ENCODE assay signal across 12 cellular contexts in the genomic region with DNA sequence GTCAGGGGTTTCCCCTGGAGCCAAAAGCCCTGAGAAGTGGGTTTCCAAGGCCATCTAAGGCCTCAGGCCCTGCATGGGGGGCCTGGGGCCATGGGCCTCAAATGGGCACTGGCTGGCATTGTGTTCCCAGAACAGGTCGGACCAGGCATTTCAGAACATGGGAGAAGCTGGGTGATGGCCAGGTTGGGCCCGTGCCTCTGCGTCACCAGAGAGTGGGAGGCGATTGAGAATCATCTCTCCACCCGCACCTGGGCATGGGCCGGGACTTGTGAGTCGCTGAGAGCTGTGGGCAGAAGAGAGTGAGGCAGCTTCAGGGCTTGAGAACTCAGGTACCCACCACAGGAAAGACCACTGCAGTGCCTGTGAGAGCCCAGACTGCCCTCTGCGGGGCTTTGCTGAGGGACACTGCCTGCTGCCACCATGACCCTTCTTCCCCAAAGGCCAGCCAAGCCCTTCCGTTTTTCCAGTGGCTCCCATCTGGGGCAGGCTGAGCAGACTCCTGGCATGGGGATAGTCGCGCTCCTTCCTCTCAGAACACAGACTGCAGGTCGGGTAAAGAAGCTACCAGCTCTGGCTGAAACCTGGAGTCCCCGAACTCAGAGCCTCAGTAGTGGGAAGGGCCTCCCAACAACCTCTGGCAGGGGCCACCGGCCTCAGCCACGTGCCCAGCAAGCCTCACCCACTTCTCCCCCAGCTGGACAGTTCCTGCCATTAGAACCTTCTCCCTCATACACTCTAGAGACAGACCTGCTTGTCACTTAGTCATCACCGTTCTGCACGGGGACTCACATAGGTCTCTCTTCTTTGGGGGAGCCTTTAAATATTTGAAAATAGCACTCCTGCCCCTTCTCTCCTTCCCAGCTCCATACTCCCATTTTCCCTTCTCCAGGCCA. TPM values are rescaled to one million over a fixed set of nuclear protein-coding genes. Genes with fewer than 3 reads are reported as not detected.
DNase-seq lines count a peak whose midpoint lies in the region; ATAC-seq, FAIRE-seq and TF ChIP-seq lines count a peak whose summit lies in the region.
"Had no signal": no experiment of that assay in that cellular context is flagged by ENCODE, and none has a peak within 500 bp of the region (broad histone marks: within the 10 kb centered on the region; RNA-seq: fewer than 3 reads in every experiment).

No MANE protein-coding gene starts in this region.

- no peaks in the 10 kb centered on the region for H4K20me1 ChIP-seq in HepG2 (ENCODE audit: insufficient read depth, low read length)

- H3K4me3 Mint-ChIP-seq in activated naive CD4-positive, alpha-beta T cell treated with anti-CD3 and anti-CD28 coated beads, Interleukin-2, amount 10 ng/mL, durations not matched to agents 7 days and 5 days: peak overlapping the region; percentile 52
- peak overlapping the region; percentile 77 for H3K4me3 Mint-ChIP-seq in activated naive CD8-positive, alpha-beta T cell

- no peak for TF ChIP-seq EP300 in HepG2 (IDR thresholded peaks at IDR 0.05; ENCODE audit: low read depth in 2 of 2, low read length in 2 of 2)
- no peak for TF ChIP-seq EP300 in HepG2 (CRISPR knock-in tag; IDR thresholded peaks at IDR 0.05; ENCODE audit: borderline replicate concordance)

- H3K27me3 ChIP-seq in HepG2 (ENCODE audit: control insufficient read depth in 1 of 2, insufficient read depth in 2 of 2, low read length in 2 of 2): peaks cover 8 to 42% of the 10 kb centered on the region in 2 experiments
- H3K27me3 ChIP-seq in testis: no peaks in the 10 kb centered on the region
- H3K27me3 ChIP-seq in pancreas: peaks cover 0 to 9% (median 0%) of the 10 kb centered on the region in 4 donors

- FAIRE-seq in HepG2 (lab: Jason Lieb, UNC) (no peak), pancreas (lab: Jason Lieb, UNC) (no peak)

- H3K4me1 Mint-ChIP-seq in activated naive CD4-positive, alpha-beta T cell treated with anti-CD3 and anti-CD28 coated beads, Interleukin-2, amount 10 ng/mL, durations not matched to agents 7 days and 5 days: peaks cover 8% of the 10 kb centered on the region
- H3K4me1 Mint-ChIP-seq in activated naive CD8-positive, alpha-beta T cell (ENCODE audit: low read depth): peaks cover 10% of the 10 kb centered on the region

- TF ChIP-seq POLR2A in HepG2 (IDR thresholded peaks at IDR 0.05; ENCODE audit: insufficient read depth in 1 of 2, low read depth in 2 of 2, low read length in 2 of 2) (no peak), testis (IDR thresholded peaks at IDR 0.05) (no peak)

- POLR2A ChIA-PET in HepG2 (lab: Yijun Ruan, JAX): no interaction called here

- DNase-seq in activated naive CD4-positive, alpha-beta T cell treated with anti-CD3 and anti-CD28 coated beads, Interleukin-2, amount 10 ng/mL, durations not matched to agents 7 days and 5 days: no peak
- DNase-seq in activated naive CD4-positive, alpha-beta T cell treated with anti-CD3 and anti-CD28 coated beads, Interleukin-2, amount 50 U/mL, for 16 hours: no peak
- no peak for DNase-seq in HepG2 (ENCODE audit: low spot score)
- peak; percentile 9 for DNase-seq in testis
- no peak for DNase-seq in pancreas
- no peak for DNase-seq in HK-2 (ENCODE audit: unreplicated experiment)
- DNase-seq: NCI-H446 treated with DMSO at 0.1 percent for 48 hours; SIG-M5; stimulated activated CD4-positive, alpha-beta T cell treated with anti-CD3 and anti-CD28 coated beads, Interleukin-12 subunit alpha, Interleukin-12 subunit beta, amount 100 ng/mL, for 4 hours had no signal

- no peaks in the 10 kb centered on the region for H3K9me3 Mint-ChIP-seq in activated naive CD4-positive, alpha-beta T cell treated with anti-CD3 and anti-CD28 coated beads, Interleukin-2, amount 10 ng/mL, durations not matched to agents 7 days and 5 days
- H3K9me3 Mint-ChIP-seq in activated naive CD8-positive, alpha-beta T cell (ENCODE audit: low read depth): no peaks in the 10 kb centered on the region

- no peak overlapping the region for H2AFZ ChIP-seq in HepG2 (ENCODE audit: low read length)

- ATAC-seq in HepG2: peak; percentile 26; the same call in 1 of the 3 replicates
- no peak for ATAC-seq in HG02870 (IDR thresholded peaks at IDR 0.05; ENCODE audit: unreplicated experiment)
- no peak for ATAC-seq in pancreas

- no peak overlapping the region for H3K4me3 ChIP-seq in HepG2 (replicated peaks in 1 of 3; ENCODE audit: insufficient read depth in 1 of 3, low read depth in 2 of 3, low read length in 3 of 3)
- H3K4me3 ChIP-seq in testis: no peak overlapping the region
- no peak overlapping the region for H3K4me3 ChIP-seq in pancreas

- in situ Hi-C loops in HepG2 (cut with HindIII; ENCODE audit: extremely low pct_ligation_motif_present, low pct_unique_long_range_greater_than_20kb): no loop called here

- no peak overlapping the region for H3K27ac ChIP-seq in HepG2 (ENCODE audit: extremely low read length, insufficient read depth, low read length)
- H3K27ac ChIP-seq in testis: no peak overlapping the region
- H3K27ac ChIP-seq in pancreas: no peak overlapping the region
- H3K27ac ChIP-seq: KMS-11 had no signal

- H3K9ac ChIP-seq in HepG2 (ENCODE audit: insufficient read depth, low read depth, low read length): no peak overlapping the region
- H3K9ac ChIP-seq: KMS-11 had no signal

- H3K4me2 ChIP-seq in HepG2 (ENCODE audit: low read depth, low read length): no peak overlapping the region
- H3K4me2 ChIP-seq: KMS-11 had no signal

- H3K4me1 ChIP-seq in HepG2 (ENCODE audit: insufficient read depth, low read length): no peaks in the 10 kb centered on the region
- H3K4me1 ChIP-seq in testis: peaks cover 3% of the 10 kb centered on the region
- no peaks in the 10 kb centered on the region for H3K4me1 ChIP-seq in pancreas

- H3K36me3 ChIP-seq in HepG2 (replicated peaks in 1 of 2; ENCODE audit: control insufficient read depth in 1 of 2, insufficient read depth in 2 of 2, low read length in 2 of 2): no peaks in the 10 kb centered on the region
- no peaks in the 10 kb centered on the region for H3K36me3 ChIP-seq in testis (ENCODE audit: low read depth, missing control alignments)
- no peaks in the 10 kb centered on the region for H3K36me3 ChIP-seq in pancreas

- CTCF ChIA-PET in activated naive CD4-positive, alpha-beta T cell treated with anti-CD3 and anti-CD28 coated beads, Interleukin-2, amount 10 ng/mL, durations not matched to agents 7 days and 5 days (lab: Charles Lee): no interaction called here
- CTCF ChIA-PET in HepG2 (lab: Yijun Ruan, JAX; ENCODE audit: low intra/inter-chr PET ratio, low total read pairs): no interaction called here

- H3K9me3 ChIP-seq in HepG2 (ENCODE audit: low read length) (no peaks in the 10 kb centered on the region), testis (no peaks in the 10 kb centered on the region), pancreas (no peaks in the 10 kb centered on the region)

- H3K27ac Mint-ChIP-seq in activated naive CD4-positive, alpha-beta T cell treated with anti-CD3 and anti-CD28 coated beads, Interleukin-2, amount 10 ng/mL, durations not matched to agents 7 days and 5 days: no peak overlapping the region
- no peak overlapping the region for H3K27ac Mint-ChIP-seq in activated naive CD8-positive, alpha-beta T cell

- intact Hi-C loops in HepG2 (cut with micrococcal nuclease; ENCODE audit: unreplicated experiment): no loop called here
- intact Hi-C loops in testis (cut with DNase I; ENCODE audit: low total_unique reads): no loop called here
- intact Hi-C loops in pancreas (cut with DNase I): no loop called here

- TF ChIP-seq RAD21 in HepG2 (CRISPR knock-in tag; IDR thresholded peaks at IDR 0.05): no peak

- no peaks in the 10 kb centered on the region for H3K79me2 ChIP-seq in HepG2 (ENCODE audit: insufficient read depth, low read length)

- H3K36me3 Mint-ChIP-seq in activated naive CD4-positive, alpha-beta T cell treated with anti-CD3 and anti-CD28 coated beads, Interleukin-2, amount 10 ng/mL, durations not matched to agents 7 days and 5 days: no peaks in the 10 kb centered on the region
- H3K36me3 Mint-ChIP-seq in activated naive CD8-positive, alpha-beta T cell: no peaks in the 10 kb centered on the region

- TF ChIP-seq CTCF in HepG2 (CRISPR knock-in tag; IDR thresholded peaks at IDR 0.05): no peak
- TF ChIP-seq CTCF in testis (IDR thresholded peaks at IDR 0.05): no peak
- no peak for TF ChIP-seq CTCF in pancreas (IDR thresholded peaks at IDR 0.05)

- 39% methylated on average over 6 of the region's 17 CpGs for WGBS in HepG2 (ENCODE audit: low lambda C conversion rate)
- WGBS in testis, 2 donors: 57 to 82% methylated on average over 8 to 15 of the region's 17 CpGs
- 83 to 85% methylated on average over 17 of the region's 17 CpGs for WGBS in pancreas, 2 donors

- H3K27me3 Mint-ChIP-seq in activated naive CD4-positive, alpha-beta T cell treated with anti-CD3 and anti-CD28 coated beads, Interleukin-2, amount 10 ng/mL, durations not matched to agents 7 days and 5 days: peaks cover 81% of the 10 kb centered on the region
- peaks cover 24% of the 10 kb centered on the region for H3K27me3 Mint-ChIP-seq in activated naive CD8-positive, alpha-beta T cell

- no TSS peak for BruUV-seq in HepG2 (replicated peaks; lab: Mats Ljungman, UMichigan)

RNA-seq across cellular contexts. Expression of gene RAB11FIP4, which starts 1.6 kb away (rescaled TPM):
- total RNA-seq in HepG2 (2016; rRNA removed; fragmentation: Illumina TruSeq; extraction: Trizol): 89.3 and 97.5 TPM in 2 replicates
- total RNA-seq in HepG2 (2016; cell fraction: cytosol; rRNA removed; fragmentation: Illumina TruSeq; extraction: Trizol; ENCODE audit: low read depth): 15.7 and 17.7 TPM in 2 replicates
- 82.8 and 83.9 TPM in 2 replicates for total RNA-seq in HepG2 (2016; cell fraction: insoluble cytoplasmic fraction; rRNA removed; fragmentation: Illumina TruSeq; extraction: Trizol)
- total RNA-seq in HepG2 (2016; cell fraction: membrane; rRNA removed; fragmentation: Illumina TruSeq; extraction: Trizol): 46.0 and 48.9 TPM in 2 replicates
- 51.3 and 59.0 TPM in 2 replicates for total RNA-seq in HepG2 (2016; cell fraction: nucleus; rRNA removed; fragmentation: Illumina TruSeq; extraction: Trizol)
- polyA plus RNA-seq in HepG2 (2011; rRNA removed): 28.0 and 31.2 TPM in 2 replicates
- polyA plus RNA-seq in HepG2 (2011; cell fraction: cytosol; rRNA removed): 25.5 and 31.3 TPM in 2 replicates
- polyA plus RNA-seq in HepG2 (2011; cell fraction: nucleus; rRNA removed): 29.4 and 36.0 TPM in 2 replicates
- polyA plus RNA-seq in HepG2 (2012): 23.1 and 41.4 TPM in 2 replicates
- 7.9 and 9.3 TPM in 2 replicates for polyA plus RNA-seq in HepG2 (2016; cell fraction: cytosol; fragmentation: Illumina TruSeq; extraction: Trizol; ENCODE audit: low read depth)
- 69.1 and 77.3 TPM in 2 replicates for polyA plus RNA-seq in HepG2 (2016; cell fraction: insoluble cytoplasmic fraction; fragmentation: Illumina TruSeq; extraction: Trizol; ENCODE audit: low read depth)
- 22.4 and 25.9 TPM in 2 replicates for polyA plus RNA-seq in HepG2 (2016; cell fraction: membrane; fragmentation: Illumina TruSeq; extraction: Trizol; ENCODE audit: low read depth)
- polyA plus RNA-seq in HepG2 (2016; cell fraction: nucleus; fragmentation: Illumina TruSeq; extraction: Trizol; ENCODE audit: insufficient read depth, low read depth): 62.4 and 65.5 TPM in 2 replicates
- polyA minus RNA-seq in HepG2 (2011; rRNA and poly(A)+ RNA removed; ENCODE audit: low replicate concordance): 2.3 and 38.5 TPM in 2 replicates
- 25.4 and 28.4 TPM in 2 replicates for polyA minus RNA-seq in HepG2 (2011; cell fraction: cytosol; rRNA and poly(A)+ RNA removed)
- polyA minus RNA-seq in HepG2 (2011; cell fraction: nucleus; rRNA and poly(A)+ RNA removed): 25.7 and 25.9 TPM in 2 replicates
- 10 to 100 TPM; 44.3 to 90.2 TPM for total RNA-seq in testis
- 104 TPM for polyA plus RNA-seq in testis (ENCODE audit: insufficient read depth, low read depth, low replicate concordance)
- 10 to 100 TPM; 22.6 to 42.7 (median 26.6) TPM for total RNA-seq in pancreas
- polyA plus RNA-seq in pancreas: 10 to 100 TPM in 1 of 2 donors, 1 to 10 TPM in 1; 6.5 to 10.4 TPM
